Comparison of ENCODE assay signal across 8 cellular contexts in genomic region chr6:7261030-7261841, GRCh38. TPM values are rescaled to one million over a fixed set of nuclear protein-coding genes. Genes with fewer than 3 reads are reported as not detected.
A peak's percentile ranks its signal among the peaks of the same experiment; 100 is the strongest.
DNase-seq lines count a peak whose midpoint lies in the region; ATAC-seq and TF ChIP-seq lines count a peak whose summit lies in the region.

No MANE protein-coding gene starts in this region.

- ATAC-seq in HG02885 (IDR thresholded peaks at IDR 0.05; ENCODE audit: poor library complexity, unreplicated experiment) (peak; percentile 78), mucosa of descending colon (peak; percentile 97)

- H3K27ac Mint-ChIP-seq in activated CD4-positive, alpha-beta memory T cell treated with anti-CD3 and anti-CD28 coated beads for 36 hours = no peak overlapping the region

- peaks cover 11% of the 10 kb centered on the region for H3K4me1 ChIP-seq in mucosa of descending colon (ENCODE audit: low read depth)

- peak overlapping the region; percentile 84 for H3K4me3 Mint-ChIP-seq in activated CD4-positive, alpha-beta memory T cell treated with anti-CD3 and anti-CD28 coated beads for 36 hours

- H3K4me3 ChIP-seq in GM12865 (ENCODE audit: low read depth, low read length) (peak overlapping the region; percentile 59), mucosa of descending colon (peak overlapping the region; percentile 35)

- H3K9me3 Mint-ChIP-seq in activated CD4-positive, alpha-beta memory T cell treated with anti-CD3 and anti-CD28 coated beads for 36 hours = peaks cover 9% of the 10 kb centered on the region

- POLR2A ChIA-PET in activated CD4-positive, alpha-beta memory T cell treated with anti-CD3 and anti-CD28 coated beads for 36 hours (lab: Charles Lee) = no interaction called here

- no peaks in the 10 kb centered on the region for H3K36me3 Mint-ChIP-seq in activated CD4-positive, alpha-beta memory T cell treated with anti-CD3 and anti-CD28 coated beads for 36 hours

- H3K27me3 Mint-ChIP-seq in activated CD4-positive, alpha-beta memory T cell treated with anti-CD3 and anti-CD28 coated beads for 36 hours = peaks cover 17% of the 10 kb centered on the region

- peak overlapping the region; percentile 81 for H3K27ac ChIP-seq in 22Rv1

- CTCF ChIA-PET in activated CD4-positive, alpha-beta memory T cell treated with anti-CD3 and anti-CD28 coated beads for 36 hours (lab: Charles Lee) = interaction anchor here (1.6 to 2.6 kb wide), 2 partner anchors 14 to 19 kb away, joined by 3 to 12 read pairs; no protein-coding TSS in a partner anchor

- peak; percentile 57 for DNase-seq in GM12865 (ENCODE audit: low read depth)
- peak; percentile 56 for DNase-seq in NCI-H345 (lab: John Stamatoyannopoulos, UW)
- DNase-seq in activated CD4-positive, alpha-beta memory T cell treated with anti-CD3 and anti-CD28 coated beads for 36 hours = peak; percentile 75
- peak; percentile 75 for DNase-seq in erythroblast (lab: John Stamatoyannopoulos, UW)
- DNase-seq in mucosa of descending colon = peak; percentile 85 to 91 (median 89)
- DNase-seq in stimulated activated CD8-positive, alpha-beta memory T cell treated with anti-CD3 and anti-CD28 coated beads, Interleukin-7, amount 100 ng/mL, for 48 hours (ENCODE audit: extremely low read depth in 1 of 2, low read depth in 1 of 2) = peak; percentile 14 to 25

- peak; percentile 55 for TF ChIP-seq POLR2A in erythroblast (IDR thresholded peaks at IDR 0.05; ENCODE audit: low read length)

- no peaks in the 10 kb centered on the region for H3K36me3 ChIP-seq in mucosa of descending colon (ENCODE audit: low read depth)

- intact Hi-C loops in activated CD4-positive, alpha-beta memory T cell treated with anti-CD3 and anti-CD28 coated beads for 36 hours (cut with micrococcal nuclease) = no loop called here
- intact Hi-C loops in mucosa of descending colon (cut with DNase I, micrococcal nuclease) = no loop called here

- TF ChIP-seq CTCF in 22Rv1 (IDR thresholded peaks at IDR 0.05) (no peak), GM12865 (IDR thresholded peaks at IDR 0.05; ENCODE audit: insufficient read depth, low read depth, low read length, missing control alignments) (no peak), mucosa of descending colon (IDR thresholded peaks at IDR 0.05) (no peak)

- H3K4me1 Mint-ChIP-seq in activated CD4-positive, alpha-beta memory T cell treated with anti-CD3 and anti-CD28 coated beads for 36 hours (ENCODE audit: low read depth) = peaks cover 16% of the 10 kb centered on the region

- H3K9me3 ChIP-seq in mucosa of descending colon = no peaks in the 10 kb centered on the region

RNA-seq across cellular contexts. Expression of gene SSR1, which starts 51.8 kb away (rescaled TPM):
- total RNA-seq in activated CD4-positive, alpha-beta memory T cell treated with anti-CD3 and anti-CD28 coated beads for 36 hours = 100 to 1,000 TPM; 156 to 164 TPM
- total RNA-seq in mucosa of descending colon = 100 to 1,000 TPM in 1 of 3 donors, 10 to 100 TPM in 2; 83.2 to 139 (median 99.4) TPM

Comparison
In these comparisons a context has a peak if more than half of its experiments do, and no peak if none do; other contexts are left out.
1. Peak in every context shown above with its lines: DNase-seq, ATAC-seq, H3K4me3 ChIP-seq and H3K27ac ChIP-seq.
2. DNase-seq: peak in every context shown above with its lines; median percentile 89 in mucosa of descending colon; 75 in activated CD4-positive, alpha-beta memory T cell treated with anti-CD3 and anti-CD28 coated beads for 36 hours; 75 in erythroblast; 57 in GM12865; 56 in NCI-H345; 20 in stimulated activated CD8-positive, alpha-beta memory T cell treated with anti-CD3 and anti-CD28 coated beads, Interleukin-7, amount 100 ng/mL, for 48 hours.